Comparison of ENCODE assay signal across 10 cellular contexts in the genomic region with DNA sequence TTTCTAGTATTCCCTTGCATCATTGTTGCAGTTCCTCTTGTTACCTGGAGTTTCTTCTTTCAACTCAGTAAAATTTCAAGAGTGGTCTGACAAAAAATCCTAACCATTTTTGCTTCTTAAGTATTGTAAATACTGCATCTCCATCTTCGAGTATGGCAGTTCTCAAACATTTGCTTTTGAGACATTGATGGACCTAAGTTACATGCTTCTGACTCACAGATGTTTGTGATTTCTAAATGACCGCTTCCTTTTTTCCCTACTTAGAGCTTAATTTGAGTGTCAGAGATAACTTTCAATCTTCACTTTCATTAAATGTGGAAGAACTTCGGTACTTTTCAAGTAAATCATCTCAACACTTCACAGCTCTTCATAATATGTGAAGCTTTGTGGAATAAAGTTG. TPM values are rescaled to one million over a fixed set of nuclear protein-coding genes. Genes with fewer than 3 reads are reported as not detected.
DNase-seq lines count a peak whose midpoint lies in the region; ATAC-seq, FAIRE-seq and TF ChIP-seq lines count a peak whose summit lies in the region.
"Had no signal": no experiment of that assay in that cellular context is flagged by ENCODE, and none has a peak within 500 bp of the region (broad histone marks: within the 10 kb centered on the region; RNA-seq: fewer than 3 reads in every experiment).

No MANE protein-coding gene starts in this region.

- in situ Hi-C loops in GM13976 (cut with MboI; ENCODE audit: low sequenced_read_pairs, unreplicated experiment), result no loop called here

- H3K9ac ChIP-seq in kidney (ENCODE audit: low read length in 2 of 2), result no peak overlapping the region

- H3K36me3 Mint-ChIP-seq in T-helper 1 cell treated with Interleukin-12 subunit alpha and Interleukin-12 subunit beta and Interleukin-4 antibody, amounts not matched to agents 30 μg/mL and 1 μg/mL, for 36 hours (ENCODE audit: low read depth), result peaks cover 19% of the 10 kb centered on the region

- no peak overlapping the region for H3K4me3 ChIP-seq in kidney (ENCODE audit: low read length in 2 of 2)
- H3K4me3 ChIP-seq: pancreas had no signal

- peak overlapping the region; percentile 66 for H3K27ac Mint-ChIP-seq in T-helper 1 cell treated with Interleukin-12 subunit alpha and Interleukin-12 subunit beta and Interleukin-4 antibody, amounts not matched to agents 30 μg/mL and 1 μg/mL, for 36 hours

- intact Hi-C loops in kidney (cut with DNase I), result no loop called here

- H3K27ac ChIP-seq in kidney (ENCODE audit: low read depth in 2 of 2, low read length in 2 of 2), result no peak overlapping the region
- H3K27ac ChIP-seq: pancreas had no signal

- H3K36me3 ChIP-seq in kidney (ENCODE audit: control insufficient read depth in 1 of 2, insufficient read depth in 2 of 2, low read length in 2 of 2), result no peaks in the 10 kb centered on the region
- H3K36me3 ChIP-seq: pancreas had no signal

- DNase-seq in CD1c-positive myeloid dendritic cell (ENCODE audit: extremely low spot score), result peak; percentile 52
- peak; percentile 52 for DNase-seq in GM13976 (ENCODE audit: low spot score)
- DNase-seq in germinal center (ENCODE audit: low spot score), result peak; percentile 24
- no peak for DNase-seq in stimulated activated CD4-positive, alpha-beta T cell treated with anti-CD3 and anti-CD28 coated beads, Interleukin-12 subunit alpha, Interleukin-12 subunit beta, amount 100 ng/mL, for 4 hours
- no peak for DNase-seq in kidney
- DNase-seq in stimulated activated naive CD4-positive, alpha-beta T cell (lab: John Stamatoyannopoulos, UW), result no peak
- DNase-seq in omental fat pad (ENCODE audit: low spot score), result no peak
- DNase-seq: NCI-H2081 treated with DMSO at 0.1 percent for 48 hours, pancreas had no signal

- no peaks in the 10 kb centered on the region for H3K9me3 Mint-ChIP-seq in T-helper 1 cell treated with Interleukin-12 subunit alpha and Interleukin-12 subunit beta and Interleukin-4 antibody, amounts not matched to agents 30 μg/mL and 1 μg/mL, for 36 hours

- no peaks in the 10 kb centered on the region for H3K27me3 Mint-ChIP-seq in T-helper 1 cell treated with Interleukin-12 subunit alpha and Interleukin-12 subunit beta and Interleukin-4 antibody, amounts not matched to agents 30 μg/mL and 1 μg/mL, for 36 hours (ENCODE audit: low read depth)

- no peak for FAIRE-seq in kidney (lab: Jason Lieb, UNC)
- FAIRE-seq: pancreas had no signal

- H3K4me1 Mint-ChIP-seq in T-helper 1 cell treated with Interleukin-12 subunit alpha and Interleukin-12 subunit beta and Interleukin-4 antibody, amounts not matched to agents 30 μg/mL and 1 μg/mL, for 36 hours (ENCODE audit: low read depth), result peaks cover 57% of the 10 kb centered on the region

- ATAC-seq in omental fat pad (ENCODE audit: low FRiP score), result no peak
- ATAC-seq: pancreas had no signal

- H3K4me3 Mint-ChIP-seq in T-helper 1 cell treated with Interleukin-12 subunit alpha and Interleukin-12 subunit beta and Interleukin-4 antibody, amounts not matched to agents 30 μg/mL and 1 μg/mL, for 36 hours, result peak overlapping the region; percentile 57

- no peaks in the 10 kb centered on the region for H3K9me3 ChIP-seq in kidney (ENCODE audit: control insufficient read depth in 1 of 2, low read length in 2 of 2)
- H3K9me3 ChIP-seq: pancreas had no signal

- TF ChIP-seq CTCF in GM13976 (IDR thresholded peaks at IDR 0.05; ENCODE audit: borderline replicate concordance, control extremely low read depth, extremely low read depth, insufficient read depth, missing control alignments), result no peak
- no peak for TF ChIP-seq CTCF in kidney (IDR thresholded peaks at IDR 0.05; ENCODE audit: borderline replicate concordance, extremely low read depth, insufficient read depth)
- no peak for TF ChIP-seq CTCF in omental fat pad (IDR thresholded peaks at IDR 0.05)

- peaks cover 0 to 4% of the 10 kb centered on the region in 2 donors for H3K4me1 ChIP-seq in kidney (ENCODE audit: control insufficient read depth in 1 of 2, insufficient read depth in 1 of 2, low read depth in 1 of 2, low read length in 2 of 2)

RNA-seq across cellular contexts. Expression of gene UHRF2, which starts 4.2 kb away (rescaled TPM):
- total RNA-seq in kidney, result 45.1 TPM
- 14.2 TPM for polyA plus RNA-seq in kidney (ENCODE audit: insufficient read depth, low read depth, low replicate concordance)
- total RNA-seq in omental fat pad, result 10 to 100 TPM; 33.6 to 74.7 (median 47.4) TPM

Comparison
In these comparisons a context has a peak if more than half of its experiments do, and no peak if none do; other contexts are left out.
1. DNase-seq: peak in CD1c-positive myeloid dendritic cell (single experiment), GM13976 (single experiment) and germinal center (single experiment); none in stimulated activated CD4-positive, alpha-beta T cell treated with anti-CD3 and anti-CD28 coated beads, Interleukin-12 subunit alpha, Interleukin-12 subunit beta, amount 100 ng/mL, for 4 hours (single experiment), kidney (single experiment), stimulated activated naive CD4-positive, alpha-beta T cell (0 of 6) and omental fat pad (single experiment).